In the genomic region with DNA sequence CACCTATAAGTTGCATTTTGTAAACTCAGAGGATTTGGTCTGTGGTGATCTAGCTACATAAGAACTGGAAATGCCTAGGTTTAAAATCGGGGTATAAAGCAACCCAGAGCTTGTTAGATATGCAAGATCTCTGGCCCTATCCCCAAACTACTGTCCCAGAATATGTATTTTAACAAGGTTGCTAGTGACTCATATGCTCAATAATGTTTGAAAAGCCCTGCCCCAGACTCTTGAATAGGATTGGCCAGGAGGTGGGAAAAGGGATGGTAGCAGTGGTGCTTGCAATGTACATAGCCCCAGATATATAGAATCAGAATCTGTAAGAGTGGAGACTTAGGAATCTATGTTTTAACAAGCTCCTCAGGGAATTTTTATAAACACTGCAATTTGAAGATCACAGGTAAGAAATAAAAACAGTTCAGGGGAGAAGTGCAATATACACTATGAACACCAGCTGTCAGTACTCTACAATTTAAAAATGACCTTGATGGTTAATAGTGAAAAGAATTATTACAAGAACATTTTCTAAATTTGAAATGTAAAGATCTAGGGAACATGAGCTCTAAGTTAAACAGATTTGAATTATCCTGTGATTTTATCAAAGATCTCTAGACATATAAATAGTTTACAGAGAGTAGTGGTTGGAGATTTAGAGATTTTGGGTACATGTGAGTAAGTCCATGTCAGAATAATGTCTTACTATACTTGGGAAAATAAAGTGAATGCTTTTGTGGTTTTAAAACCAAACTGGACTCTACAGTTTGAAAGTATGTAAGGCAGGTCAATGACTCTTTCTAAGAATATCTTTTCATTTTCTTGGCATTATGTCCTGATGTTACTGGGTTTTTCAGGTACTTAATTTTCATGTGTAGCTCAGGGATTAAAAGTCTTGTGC, we compare ENCODE assay signal across 1 cellular context.
TF ChIP-seq lines count a peak whose summit lies in the region.

No MANE protein-coding gene starts in this region.

TF ChIP-seq in HepG2, 621 proteins besides CTCF, POLR2A, EP300 and RAD21 (continued from another document):
- TF ChIP-seq, protein P1, sequence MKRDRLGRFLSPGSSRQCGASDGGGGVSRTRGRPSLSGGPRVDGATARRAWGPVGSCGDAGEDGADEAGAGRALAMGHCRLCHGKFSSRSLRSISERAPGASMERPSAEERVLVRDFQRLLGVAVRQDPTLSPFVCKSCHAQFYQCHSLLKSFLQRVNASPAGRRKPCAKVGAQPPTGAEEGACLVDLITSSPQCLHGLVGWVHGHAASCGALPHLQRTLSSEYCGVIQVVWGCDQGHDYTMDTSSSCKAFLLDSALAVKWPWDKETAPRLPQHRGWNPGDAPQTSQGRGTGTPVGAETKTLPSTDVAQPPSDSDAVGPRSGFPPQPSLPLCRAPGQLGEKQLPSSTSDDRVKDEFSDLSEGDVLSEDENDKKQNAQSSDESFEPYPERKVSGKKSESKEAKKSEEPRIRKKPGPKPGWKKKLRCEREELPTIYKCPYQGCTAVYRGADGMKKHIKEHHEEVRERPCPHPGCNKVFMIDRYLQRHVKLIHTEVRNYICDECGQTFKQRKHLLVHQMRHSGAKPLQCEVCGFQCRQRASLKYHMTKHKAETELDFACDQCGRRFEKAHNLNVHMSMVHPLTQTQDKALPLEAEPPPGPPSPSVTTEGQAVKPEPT (CRISPR knock-in tag; IDR thresholded peaks at IDR 0.05; ENCODE audit: low read depth) = no peak
- no peak for TF ChIP-seq YY1 (IDR thresholded peaks at IDR 0.05; ENCODE audit: insufficient read depth, insufficient replicate concordance, low read depth, low read length)
- no peak for TF ChIP-seq ZNF441 (CRISPR knock-in tag; IDR thresholded peaks at IDR 0.05; ENCODE audit: borderline replicate concordance)
- no peak for TF ChIP-seq ZNF850 (CRISPR knock-in tag; conservative IDR thresholded peaks at IDR 0.05)
- TF ChIP-seq RORA (CRISPR knock-in tag; IDR thresholded peaks at IDR 0.05) = no peak
- TF ChIP-seq ZBTB3 (CRISPR knock-in tag; IDR thresholded peaks at IDR 0.05; ENCODE audit: borderline replicate concordance, low read depth) = no peak
- TF ChIP-seq MYNN (CRISPR knock-in tag; IDR thresholded peaks at IDR 0.05; ENCODE audit: low read depth) = no peak
- TF ChIP-seq PLRG1 (conservative IDR thresholded peaks at IDR 0.05) = no peak
- TF ChIP-seq NFIB (CRISPR knock-in tag; IDR thresholded peaks at IDR 0.05; ENCODE audit: borderline replicate concordance) = no peak
- TF ChIP-seq FOXP1 (IDR thresholded peaks at IDR 0.05) = no peak
- TF ChIP-seq FOXP1 (CRISPR knock-in tag; IDR thresholded peaks at IDR 0.05) = no peak
- no peak for TF ChIP-seq TBP (CRISPR knock-in tag; IDR thresholded peaks at IDR 0.05)
- TF ChIP-seq NR2F2 (IDR thresholded peaks at IDR 0.05; ENCODE audit: borderline replicate concordance, low read depth) = no peak
